Comparison of ENCODE assay signal across 9 cellular contexts in genomic region chr9:121699271-121700164, GRCh38. TPM values are rescaled to one million over a fixed set of nuclear protein-coding genes. Genes with fewer than 3 reads are reported as not detected.
A peak's percentile ranks its signal among the peaks of the same experiment; 100 is the strongest.
DNase-seq lines count a peak whose midpoint lies in the region; ATAC-seq and TF ChIP-seq lines count a peak whose summit lies in the region.
"Had no signal": no experiment of that assay in that cellular context is flagged by ENCODE, and none has a peak within 500 bp of the region (broad histone marks: within the 10 kb centered on the region; RNA-seq: fewer than 3 reads in every experiment).

No MANE protein-coding gene starts in this region.

- no peak for TF ChIP-seq EP300 in SK-N-SH (IDR thresholded peaks at IDR 0.05; ENCODE audit: borderline replicate concordance in 1 of 2, low read depth in 1 of 2, low read length in 1 of 2)

- H3K79me2 ChIP-seq in SK-N-SH (ENCODE audit: insufficient read depth) = peaks cover 47% of the 10 kb centered on the region
- H3K79me2 ChIP-seq in mammary epithelial cell (ENCODE audit: insufficient read depth, low read length) = peaks cover 47% of the 10 kb centered on the region

- H3F3A ChIP-seq in SK-N-SH (replicated peaks; ENCODE audit: insufficient read depth) = peaks cover 19% of the 10 kb centered on the region

- H2AFZ ChIP-seq in SK-N-SH (ENCODE audit: low read depth) (0 out of 2 replicates have a peak overlapping the region, but pooled peaks have one; percentile 39), mammary epithelial cell (ENCODE audit: low read depth, low read length) (peak overlapping the region; percentile 18)

- H3K9me3 Mint-ChIP-seq in activated CD4-positive, alpha-beta T cell treated with anti-CD3 and anti-CD28 coated beads for 36 hours (ENCODE audit: low read depth) = no peaks in the 10 kb centered on the region

- CTCF ChIA-PET in activated CD4-positive, alpha-beta T cell treated with anti-CD3 and anti-CD28 coated beads for 36 hours (lab: Charles Lee) = interaction anchor here (0.6 kb wide), 1 partner anchor 66 kb away, joined by 3 read pairs; no protein-coding TSS in a partner anchor
- CTCF ChIA-PET in SK-N-SH (lab: Yijun Ruan, JAX) = interaction anchor here (0.7 to 8.2 kb wide), 28 partner anchors 7 to 652 kb away, joined by 3 to 150 read pairs (median 4); no protein-coding TSS in a partner anchor
- CTCF ChIA-PET in mammary epithelial cell (lab: Charles Lee; ENCODE audit: low non-redundant PET) = interaction anchor here (0.6 to 1.5 kb wide), 5 partner anchors 12 to 267 kb away, joined by 3 to 7 read pairs (median 4); no protein-coding TSS in a partner anchor

- intact Hi-C loops in activated CD4-positive, alpha-beta T cell treated with anti-CD3 and anti-CD28 coated beads for 36 hours (cut with DNase I, micrococcal nuclease) = loop anchor here (5.0 kb wide), 3 partner anchors 147 to 293 kb away; no protein-coding TSS in a partner anchor
- intact Hi-C loops in mammary epithelial cell (cut with micrococcal nuclease) (loop anchor here (1.0 to 5.0 kb wide), 6 partner anchors 21 to 393 kb away; partner anchors contain the start of gene TTLL11), left colon (cut with DNase I, micrococcal nuclease) (no loop called here)

- BruUV-seq in mammary epithelial cell (replicated peaks; lab: Mats Ljungman, UMichigan) = TSS peak; percentile 74

- no peak overlapping the region for H3K27ac Mint-ChIP-seq in activated CD4-positive, alpha-beta T cell treated with anti-CD3 and anti-CD28 coated beads for 36 hours

- H3K27ac ChIP-seq in SK-N-SH (ENCODE audit: low read depth in 2 of 2, low read length in 1 of 2) = peak overlapping the region; percentile 33 to 87; a peak in 3 of 4 replicates
- H3K27ac ChIP-seq in mammary epithelial cell (ENCODE audit: insufficient read depth, low read depth, low read length) = peak overlapping the region; percentile 63
- H3K27ac ChIP-seq: neutrophil had no signal

- ATAC-seq in activated CD4-positive, alpha-beta T cell treated with anti-CD3 and anti-CD28 coated beads for 36 hours = peak; percentile 73
- ATAC-seq in HG02852 (IDR thresholded peaks at IDR 0.05; ENCODE audit: unreplicated experiment) = peak; percentile 67
- ATAC-seq in left colon = peak; percentile 53

- H3K9ac ChIP-seq in SK-N-SH (peak overlapping the region; percentile 71), mammary epithelial cell (ENCODE audit: insufficient read depth, low read length) (peak overlapping the region; percentile 89)

- in situ Hi-C loops in mammary epithelial cell (cut with MboI; ENCODE audit: low sequenced_read_pairs in 2 of 2) = no loop called here

- H3K27me3 Mint-ChIP-seq in activated CD4-positive, alpha-beta T cell treated with anti-CD3 and anti-CD28 coated beads for 36 hours = peaks cover 39% of the 10 kb centered on the region

- no peaks in the 10 kb centered on the region for H3K4me1 Mint-ChIP-seq in activated CD4-positive, alpha-beta T cell treated with anti-CD3 and anti-CD28 coated beads for 36 hours

- H3K36me3 ChIP-seq in SK-N-SH (replicated peaks in 1 of 2; ENCODE audit: control insufficient read depth in 1 of 2, insufficient read depth in 2 of 2, low read length in 1 of 2) (peaks cover 0 to 3% of the 10 kb centered on the region in 2 experiments), mammary epithelial cell (ENCODE audit: insufficient read depth, low read length) (no peaks in the 10 kb centered on the region)
- H3K36me3 ChIP-seq: neutrophil had no signal

- H3K4me2 ChIP-seq in SK-N-SH (peak overlapping the region; percentile 97), mammary epithelial cell (ENCODE audit: insufficient read depth, low read depth, low read length) (peak overlapping the region; percentile 78)

- H4K20me1 ChIP-seq in SK-N-SH (ENCODE audit: insufficient read depth) (peaks cover 44% of the 10 kb centered on the region), mammary epithelial cell (ENCODE audit: insufficient read depth, low read length) (no peaks in the 10 kb centered on the region)

- H3K4me3 Mint-ChIP-seq in activated CD4-positive, alpha-beta T cell treated with anti-CD3 and anti-CD28 coated beads for 36 hours = no peak overlapping the region

- H3K9me2 ChIP-seq in SK-N-SH = no peaks in the 10 kb centered on the region

- 25% methylated on average over 24 of the region's 77 CpGs for WGBS in SK-N-SH (ENCODE audit: low lambda C conversion rate)
- whole genome bisulfite sequencing in mammary epithelial cell (ENCODE audit: low coverage, missing lambda C conversion rate) = 3% methylated on average over 18 of the region's 77 CpGs

- H3K4me3 ChIP-seq in SK-N-SH (ENCODE audit: low read depth in 2 of 2, low read length in 1 of 2) = peak overlapping the region; percentile 75 to 76
- H3K4me3 ChIP-seq in mammary epithelial cell (replicated peaks in 1 of 3; ENCODE audit: insufficient read depth in 1 of 3, low read depth in 2 of 3, low read length in 3 of 3) = peak overlapping the region; percentile 67 to 88 (median 72)

- DNase-seq in activated CD4-positive, alpha-beta T cell treated with anti-CD3 and anti-CD28 coated beads for 36 hours = peak; percentile 78
- DNase-seq in activated CD4-positive, alpha-beta T cell treated with anti-CD3 and anti-CD28 coated beads for 1 hour = no peak
- DNase-seq in SK-N-SH (peak; percentile 74), mammary epithelial cell (peak; percentile 60), left colon (peak in 1 of 2 donors; percentile 73), hippocampal formation (lab: John Stamatoyannopoulos, UW) (no peak)
- DNase-seq in stimulated activated CD8-positive, alpha-beta memory T cell treated with anti-CD3 and anti-CD28 coated beads, Interleukin-15, amount 100 ng/mL, for 24 hours (ENCODE audit: low read depth) = peak; percentile 18

- TF ChIP-seq CTCF in SK-N-SH (IDR thresholded peaks at IDR 0.05) (no peak), mammary epithelial cell (conservative IDR thresholded peaks at IDR 0.05 in 1 of 2, IDR thresholded peaks at IDR 0.05 in 1 of 2; ENCODE audit: extremely low read depth in 1 of 2, insufficient read depth in 1 of 2, low read depth in 1 of 2, low read length in 2 of 2) (no peak)

- no peaks in the 10 kb centered on the region for H3K9me3 ChIP-seq in SK-N-SH
- no peaks in the 10 kb centered on the region for H3K9me3 ChIP-seq in mammary epithelial cell (replicated peaks; ENCODE audit: insufficient read depth, low read length)
- H3K9me3 ChIP-seq: neutrophil had no signal

- POLR2A ChIA-PET in activated CD4-positive, alpha-beta T cell treated with anti-CD3 and anti-CD28 coated beads for 36 hours (lab: Charles Lee) = no interaction called here
- POLR2A ChIA-PET in SK-N-SH (lab: Yijun Ruan, JAX) = interaction anchor here (1.2 to 1.4 kb wide), 2 partner anchors 8 to 22 kb away, joined by 3 to 4 read pairs; no protein-coding TSS in a partner anchor

- dilution Hi-C loops in mammary epithelial cell (cut with HindIII; ENCODE audit: low sequenced_read_pairs) = no loop called here

- H3K4me1 ChIP-seq in SK-N-SH (ENCODE audit: control insufficient read depth in 1 of 2, insufficient read depth in 2 of 2, low read depth in 1 of 2, low read length in 1 of 2) (peaks cover 0 to 50% of the 10 kb centered on the region in 2 experiments; a peak in 1 of 4 replicates), mammary epithelial cell (ENCODE audit: insufficient read depth, low read length) (peaks cover 51% of the 10 kb centered on the region)

- H3K36me3 Mint-ChIP-seq in activated CD4-positive, alpha-beta T cell treated with anti-CD3 and anti-CD28 coated beads for 36 hours (ENCODE audit: low read depth) = no peaks in the 10 kb centered on the region

- no peaks in the 10 kb centered on the region for H3K27me3 ChIP-seq in SK-N-SH (ENCODE audit: insufficient read depth)
- no peaks in the 10 kb centered on the region for H3K27me3 ChIP-seq in mammary epithelial cell (ENCODE audit: insufficient read depth, low read length)

- TF ChIP-seq RAD21 in SK-N-SH (IDR thresholded peaks at IDR 0.05; ENCODE audit: low read length) = no peak

TF ChIP-seq in SK-N-SH, 30 proteins besides CTCF, POLR2A, EP300 and RAD21:
- TF ChIP-seq GABPA (IDR thresholded peaks at IDR 0.05; ENCODE audit: low read depth) (peak; percentile 26; the same call in 1 of the 2 replicates), POLR2AphosphoS5 (IDR thresholded peaks at IDR 0.05; ENCODE audit: low read depth, low read length) (no peak), FOXJ3 (CRISPR knock-in tag; IDR thresholded peaks at IDR 0.05) (no peak), NRF1 (IDR thresholded peaks at IDR 0.05; ENCODE audit: low read depth, low read length) (no peak)
TF ChIP-seq in SK-N-SH: peak in this region for 1.

RNA-seq across cellular contexts. Expression of gene DAB2IP, which starts 48.1 kb away (rescaled TPM):
- under 1 TPM; 0.02 to 0.28 TPM for total RNA-seq in activated CD4-positive, alpha-beta T cell treated with anti-CD3 and anti-CD28 coated beads for 36 hours
- 21.4 and 25.4 TPM in 2 replicates for polyA plus RNA-seq in SK-N-SH (2012; rRNA removed)
- 9.4 and 15.4 TPM in 2 replicates for polyA plus RNA-seq in SK-N-SH (2012; cell fraction: cytosol; rRNA removed)
- polyA plus RNA-seq in SK-N-SH (2012; cell fraction: nucleus; rRNA removed) = 30.4 and 34.4 TPM in 2 replicates
- 100 to 1,000 TPM in 1 of 2 donors, 10 to 100 TPM in 1; 78.4 to 103 TPM for total RNA-seq in mammary epithelial cell
- polyA plus RNA-seq in mammary epithelial cell = 60.0 TPM
- polyA minus RNA-seq in mammary epithelial cell = 122 TPM
- 100 to 1,000 TPM; 127 to 128 TPM for total RNA-seq in left colon

Comparison
In these comparisons a context has a peak if more than half of its experiments do, and no peak if none do; other contexts are left out.
1. DNase-seq: peak in activated CD4-positive, alpha-beta T cell treated with anti-CD3 and anti-CD28 coated beads for 36 hours (single experiment), SK-N-SH (single experiment), mammary epithelial cell (single experiment) and stimulated activated CD8-positive, alpha-beta memory T cell treated with anti-CD3 and anti-CD28 coated beads, Interleukin-15, amount 100 ng/mL, for 24 hours (single experiment); none in activated CD4-positive, alpha-beta T cell treated with anti-CD3 and anti-CD28 coated beads for 1 hour (single experiment) and hippocampal formation (0 of 2).
2. RNA of gene DAB2IP, which starts 48.1 kb away (total RNA-seq): 127 to 128 TPM in left colon and 78.4 to 103 TPM in mammary epithelial cell; 0.02 to 0.28 TPM in activated CD4-positive, alpha-beta T cell treated with anti-CD3 and anti-CD28 coated beads for 36 hours; every median in the first group is over 10 times any median in the second.
3. intact Hi-C loops: an anchor here in activated CD4-positive, alpha-beta T cell treated with anti-CD3 and anti-CD28 coated beads for 36 hours (5.0 kb wide) and mammary epithelial cell (1.0 to 5.0 kb wide); none called in left colon.
4. Peak in every context shown above with its lines, with median percentiles within 50 percentile points of each other: ATAC-seq.